ENCODE assay signal across 8 cellular contexts in genomic region chr15:79896634-79897379, GRCh38. TPM values are rescaled to one million over a fixed set of nuclear protein-coding genes. Genes with fewer than 3 reads are reported as not detected.
DNase-seq lines count a peak whose midpoint lies in the region; ATAC-seq and TF ChIP-seq lines count a peak whose summit lies in the region.

MTHFS (minus strand) TSS chr15:79897014; CDS start chr15:79896988, 26 bp downstream.

- no peaks in the 10 kb centered on the region for H3K9me3 Mint-ChIP-seq in activated B cell treated with CpG ODN at 0.5 μM for 24 hours

- H3K27me3 Mint-ChIP-seq in activated B cell treated with CpG ODN at 0.5 μM for 24 hours = no peaks in the 10 kb centered on the region

- ATAC-seq in GM18858 (IDR thresholded peaks at IDR 0.05; ENCODE audit: unreplicated experiment) (peak; percentile 67), HG03066 (IDR thresholded peaks at IDR 0.05; ENCODE audit: low read depth, unreplicated experiment) (peak; percentile 64), activated B cell treated with CpG ODN at 0.5 μM for 24 hours (ENCODE audit: low read depth) (peak; percentile 87)

- peak within 1 kb of the TSS; percentile 99 for H3K4me3 Mint-ChIP-seq in activated B cell treated with CpG ODN at 0.5 μM for 24 hours

- peaks cover 54% of the 10 kb centered on the region for H3K4me1 Mint-ChIP-seq in activated B cell treated with CpG ODN at 0.5 μM for 24 hours

- CTCF ChIA-PET in AG04449 (lab: Yijun Ruan, JAX) (interaction anchor here (0.9 to 3.6 kb wide), 15 partner anchors 9 to 557 kb away, joined by 3 to 26 read pairs (median 5); no protein-coding TSS in a partner anchor), activated B cell treated with CpG ODN at 0.5 μM for 24 hours (lab: Charles Lee) (interaction anchor here (1.3 to 2.4 kb wide), 6 partner anchors 17 to 515 kb away, joined by 3 to 13 read pairs (median 6); no protein-coding TSS in a partner anchor)

- intact Hi-C loops in activated B cell treated with CpG ODN at 0.5 μM for 24 hours (cut with micrococcal nuclease) = loop anchor here (1.0 to 2.0 kb wide), 8 partner anchors 12 to 276 kb away; partner anchors contain the start of genes BCL2A1, FAH and ZFAND6

- peaks cover 15% of the 10 kb centered on the region for H3K36me3 Mint-ChIP-seq in activated B cell treated with CpG ODN at 0.5 μM for 24 hours (ENCODE audit: low read depth)

- DNase-seq in AG04449 (ENCODE audit: low read depth, low spot score) (no peak), NCI-H2196 treated with DMSO at 0.1 percent for 48 hours (lab: John Stamatoyannopoulos, UW; ENCODE audit: unreplicated experiment) (peak; percentile 56), activated B cell treated with CpG ODN at 0.5 μM for 24 hours (peak; percentile 76), islet precursor cell (peak; percentile 91)
- peak; percentile 83 for DNase-seq in central memory CD4-positive, alpha-beta T cell
- DNase-seq in stimulated activated CD4-positive, alpha-beta T cell treated with anti-CD3 and anti-CD28 coated beads, Interleukin-12 subunit alpha, Interleukin-12 subunit beta, amount 100 ng/mL, for 48 hours (ENCODE audit: low read depth in 2 of 3, low spot score in 1 of 3) = peak; percentile 42 to 67 (median 45)

- H3K4me3 ChIP-seq in AG04449 (ENCODE audit: low read depth, low read length) = peak within 1 kb of the TSS; percentile 78

- peak within 1 kb of the TSS; percentile 100 for H3K27ac Mint-ChIP-seq in activated B cell treated with CpG ODN at 0.5 μM for 24 hours

- peak; percentile 61 for TF ChIP-seq CTCF in AG04449 (IDR thresholded peaks at IDR 0.05; ENCODE audit: insufficient read depth, low read length, missing control alignments)
- TF ChIP-seq CTCF in activated B cell treated with CpG ODN at 0.5 μM for 24 hours (IDR thresholded peaks at IDR 0.05) = no peak

- POLR2A ChIA-PET in AG04449 (lab: Yijun Ruan, JAX) = interaction anchor here (1.2 kb wide), 1 partner anchor 26 kb away, joined by 3 read pairs; no protein-coding TSS in a partner anchor
- POLR2A ChIA-PET in activated B cell treated with CpG ODN at 0.5 μM for 24 hours (lab: Charles Lee) = interaction anchor here (0.8 to 4.4 kb wide), 14 partner anchors 10 to 163 kb away, joined by 3 to 58 read pairs (median 4); partner anchors contain the start of genes BCL2A1 and ZFAND6

RNA-seq across cellular contexts. Expression of gene MTHFS, which starts in this region (rescaled TPM):
- total RNA-seq in activated B cell treated with CpG ODN at 0.5 μM for 24 hours = 28.6 and 29.5 TPM in 2 replicates
